Comparison of ENCODE assay signal across 1 cellular context in the genomic region with DNA sequence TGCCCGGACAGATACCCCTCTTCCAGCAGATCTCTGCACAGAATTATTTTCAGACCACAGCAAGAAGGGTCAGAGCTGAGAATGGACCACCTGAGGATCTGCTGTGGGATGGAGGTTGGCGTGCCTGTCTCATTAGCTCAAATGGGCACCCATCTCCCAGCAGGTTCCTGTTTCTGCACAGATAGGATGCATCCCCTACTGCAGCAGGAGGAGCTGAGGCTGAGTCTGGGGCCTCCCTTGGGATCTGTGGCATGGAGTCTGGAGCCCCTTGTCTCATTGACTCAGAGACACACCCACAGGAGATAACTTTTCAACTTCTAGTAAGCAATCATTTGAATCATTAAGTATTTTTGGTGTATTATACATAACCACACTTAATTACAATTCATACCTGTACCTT.
TF ChIP-seq lines count a peak whose summit lies in the region.

No MANE protein-coding gene starts in this region.

TF ChIP-seq in K562, 482 proteins besides CTCF, POLR2A, EP300 and RAD21:
- TF ChIP-seq, protein P1, sequence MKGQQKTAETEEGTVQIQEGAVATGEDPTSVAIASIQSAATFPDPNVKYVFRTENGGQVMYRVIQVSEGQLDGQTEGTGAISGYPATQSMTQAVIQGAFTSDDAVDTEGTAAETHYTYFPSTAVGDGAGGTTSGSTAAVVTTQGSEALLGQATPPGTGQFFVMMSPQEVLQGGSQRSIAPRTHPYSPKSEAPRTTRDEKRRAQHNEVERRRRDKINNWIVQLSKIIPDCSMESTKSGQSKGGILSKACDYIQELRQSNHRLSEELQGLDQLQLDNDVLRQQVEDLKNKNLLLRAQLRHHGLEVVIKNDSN (CRISPR knock-in tag; IDR thresholded peaks at IDR 0.05): no peak
- TF ChIP-seq, protein P2, sequence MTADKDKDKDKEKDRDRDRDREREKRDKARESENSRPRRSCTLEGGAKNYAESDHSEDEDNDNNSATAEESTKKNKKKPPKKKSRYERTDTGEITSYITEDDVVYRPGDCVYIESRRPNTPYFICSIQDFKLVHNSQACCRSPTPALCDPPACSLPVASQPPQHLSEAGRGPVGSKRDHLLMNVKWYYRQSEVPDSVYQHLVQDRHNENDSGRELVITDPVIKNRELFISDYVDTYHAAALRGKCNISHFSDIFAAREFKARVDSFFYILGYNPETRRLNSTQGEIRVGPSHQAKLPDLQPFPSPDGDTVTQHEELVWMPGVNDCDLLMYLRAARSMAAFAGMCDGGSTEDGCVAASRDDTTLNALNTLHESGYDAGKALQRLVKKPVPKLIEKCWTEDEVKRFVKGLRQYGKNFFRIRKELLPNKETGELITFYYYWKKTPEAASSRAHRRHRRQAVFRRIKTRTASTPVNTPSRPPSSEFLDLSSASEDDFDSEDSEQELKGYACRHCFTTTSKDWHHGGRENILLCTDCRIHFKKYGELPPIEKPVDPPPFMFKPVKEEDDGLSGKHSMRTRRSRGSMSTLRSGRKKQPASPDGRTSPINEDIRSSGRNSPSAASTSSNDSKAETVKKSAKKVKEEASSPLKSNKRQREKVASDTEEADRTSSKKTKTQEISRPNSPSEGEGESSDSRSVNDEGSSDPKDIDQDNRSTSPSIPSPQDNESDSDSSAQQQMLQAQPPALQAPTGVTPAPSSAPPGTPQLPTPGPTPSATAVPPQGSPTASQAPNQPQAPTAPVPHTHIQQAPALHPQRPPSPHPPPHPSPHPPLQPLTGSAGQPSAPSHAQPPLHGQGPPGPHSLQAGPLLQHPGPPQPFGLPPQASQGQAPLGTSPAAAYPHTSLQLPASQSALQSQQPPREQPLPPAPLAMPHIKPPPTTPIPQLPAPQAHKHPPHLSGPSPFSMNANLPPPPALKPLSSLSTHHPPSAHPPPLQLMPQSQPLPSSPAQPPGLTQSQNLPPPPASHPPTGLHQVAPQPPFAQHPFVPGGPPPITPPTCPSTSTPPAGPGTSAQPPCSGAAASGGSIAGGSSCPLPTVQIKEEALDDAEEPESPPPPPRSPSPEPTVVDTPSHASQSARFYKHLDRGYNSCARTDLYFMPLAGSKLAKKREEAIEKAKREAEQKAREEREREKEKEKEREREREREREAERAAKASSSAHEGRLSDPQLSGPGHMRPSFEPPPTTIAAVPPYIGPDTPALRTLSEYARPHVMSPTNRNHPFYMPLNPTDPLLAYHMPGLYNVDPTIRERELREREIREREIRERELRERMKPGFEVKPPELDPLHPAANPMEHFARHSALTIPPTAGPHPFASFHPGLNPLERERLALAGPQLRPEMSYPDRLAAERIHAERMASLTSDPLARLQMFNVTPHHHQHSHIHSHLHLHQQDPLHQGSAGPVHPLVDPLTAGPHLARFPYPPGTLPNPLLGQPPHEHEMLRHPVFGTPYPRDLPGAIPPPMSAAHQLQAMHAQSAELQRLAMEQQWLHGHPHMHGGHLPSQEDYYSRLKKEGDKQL (CRISPR knock-in tag; IDR thresholded peaks at IDR 0.05; ENCODE audit: borderline replicate concordance): no peak
- TF ChIP-seq NEUROD1 (IDR thresholded peaks at IDR 0.05; ENCODE audit: borderline replicate concordance, low read depth, low read length, partially characterized antibody) (no peak), HMG20B (CRISPR knock-in tag; IDR thresholded peaks at IDR 0.05) (no peak), ZNF408 (CRISPR knock-in tag; IDR thresholded peaks at IDR 0.05; ENCODE audit: low read depth) (no peak), U2AF1 (optimal IDR thresholded peaks at IDR 0.05; ENCODE audit: low read depth, low read length) (no peak), HCFC1 (IDR thresholded peaks at IDR 0.05; ENCODE audit: low read depth, low read length) (no peak), JUND (IDR thresholded peaks at IDR 0.05; ENCODE audit: borderline replicate concordance, low read depth, low read length) (no peak), JUND (tag; IDR thresholded peaks at IDR 0.05; ENCODE audit: borderline replicate concordance, low read depth, low read length) (no peak)
- TF ChIP-seq, protein P3, sequence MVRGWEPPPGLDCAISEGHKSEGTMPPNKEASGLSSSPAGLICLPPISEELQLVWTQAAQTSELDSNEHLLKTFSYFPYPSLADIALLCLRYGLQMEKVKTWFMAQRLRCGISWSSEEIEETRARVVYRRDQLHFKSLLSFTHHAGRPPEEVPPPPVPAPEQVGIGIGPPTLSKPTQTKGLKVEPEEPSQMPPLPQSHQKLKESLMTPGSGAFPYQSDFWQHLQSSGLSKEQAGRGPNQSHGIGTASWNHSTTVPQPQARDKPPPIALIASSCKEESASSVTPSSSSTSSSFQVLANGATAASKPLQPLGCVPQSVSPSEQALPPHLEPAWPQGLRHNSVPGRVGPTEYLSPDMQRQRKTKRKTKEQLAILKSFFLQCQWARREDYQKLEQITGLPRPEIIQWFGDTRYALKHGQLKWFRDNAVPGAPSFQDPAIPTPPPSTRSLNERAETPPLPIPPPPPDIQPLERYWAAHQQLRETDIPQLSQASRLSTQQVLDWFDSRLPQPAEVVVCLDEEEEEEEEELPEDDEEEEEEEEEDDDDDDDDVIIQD (CRISPR knock-in tag; IDR thresholded peaks at IDR 0.05): no peak
